In genomic region chr20:10666221-10667076, GRCh38 we compare ENCODE assay signal across 1 cellular context.
TF ChIP-seq lines count a peak whose summit lies in the region.

No MANE protein-coding gene starts in this region.

TF ChIP-seq in GM23338, 12 proteins besides CTCF, POLR2A, EP300 and RAD21:
- TF ChIP-seq REST (IDR thresholded peaks at IDR 0.05; ENCODE audit: unreplicated experiment) = no peak
- TF ChIP-seq JUNB (IDR thresholded peaks at IDR 0.05; ENCODE audit: unreplicated experiment) = no peak
- no peak for TF ChIP-seq NANOG (IDR thresholded peaks at IDR 0.05; ENCODE audit: borderline replicate concordance)
- TF ChIP-seq ZNF331 (CRISPR knock-in tag; IDR thresholded peaks at IDR 0.05; ENCODE audit: low read depth) = no peak
- no peak for TF ChIP-seq ZNF114 (CRISPR knock-in tag; IDR thresholded peaks at IDR 0.05)
- TF ChIP-seq ETS1 (IDR thresholded peaks at IDR 0.05) = no peak
- no peak for TF ChIP-seq POLR2AphosphoS5 (IDR thresholded peaks at IDR 0.05; ENCODE audit: low read depth)
- no peak for TF ChIP-seq EZH2 (IDR thresholded peaks at IDR 0.05; ENCODE audit: low read depth, unreplicated experiment)
- TF ChIP-seq EZH2phosphoT487 (IDR thresholded peaks at IDR 0.05; ENCODE audit: unreplicated experiment) = no peak
- TF ChIP-seq STAT1 (IDR thresholded peaks at IDR 0.05; ENCODE audit: unreplicated experiment) = no peak
- TF ChIP-seq CREB1 (CRISPR knock-in tag; IDR thresholded peaks at IDR 0.05; ENCODE audit: low read depth) = no peak
- TF ChIP-seq ZNF462 (CRISPR knock-in tag; IDR thresholded peaks at IDR 0.05) = no peak
TF ChIP-seq in GM23338: peak in this region for 0.
